14 cellular contexts compared by ENCODE assay signal in genomic region chr3:14418670-14419250, GRCh38. TPM values are rescaled to one million over a fixed set of nuclear protein-coding genes. Genes with fewer than 3 reads are reported as not detected.
DNase-seq lines count a peak whose midpoint lies in the region; ATAC-seq, FAIRE-seq and TF ChIP-seq lines count a peak whose summit lies in the region.
"Had no signal": no experiment of that assay in that cellular context is flagged by ENCODE, and none has a peak within 500 bp of the region (broad histone marks: within the 10 kb centered on the region; RNA-seq: fewer than 3 reads in every experiment).

No MANE protein-coding gene starts in this region.

- H3K36me3 ChIP-seq in GM23338 (ENCODE audit: insufficient read depth) (peaks cover 15% of the 10 kb centered on the region; the same call in 1 of the 2 replicates), pancreas (no peaks in the 10 kb centered on the region)
- peaks cover 10% of the 10 kb centered on the region for H3K36me3 ChIP-seq in effector memory CD4-positive, alpha-beta T cell (ENCODE audit: control insufficient read depth, insufficient read depth, low read length)

- TF ChIP-seq POLR2A in GM12891 (IDR thresholded peaks at IDR 0.05; ENCODE audit: low read depth, low read length) = no peak

- H3F3A ChIP-seq in GM23338 (replicated peaks; ENCODE audit: low read depth) = no peaks in the 10 kb centered on the region; the same call in 1 of the 2 replicates

- H3K27me3 ChIP-seq in GM23338 (ENCODE audit: insufficient read depth) (no peaks in the 10 kb centered on the region), pancreas (peaks cover 0 to 7% (median 0%) of the 10 kb centered on the region in 4 donors)
- H3K27me3 ChIP-seq in effector memory CD4-positive, alpha-beta T cell (replicated peaks; ENCODE audit: control insufficient read depth, insufficient read depth, low read length, poor library complexity, severe bottlenecking) = no peaks in the 10 kb centered on the region

- H3K36me3 Mint-ChIP-seq in GM23338 (ENCODE audit: low read depth) = peaks cover 40% of the 10 kb centered on the region

- H3K27ac ChIP-seq in GM23338 (ENCODE audit: low read depth) = peak overlapping the region; percentile 72
- peak overlapping the region in 2 of 4 donors; percentile 25 to 27 for H3K27ac ChIP-seq in pancreas
- H3K27ac ChIP-seq in effector memory CD4-positive, alpha-beta T cell (ENCODE audit: insufficient read depth, low read length, poor library complexity, severe bottlenecking) = no peak overlapping the region

- peak overlapping the region; percentile 92 for H3K27ac Mint-ChIP-seq in GM23338

- peak; percentile 71 for DNase-seq in GM23338 (ENCODE audit: low spot score)
- DNase-seq in NOMO-1 (lab: John Stamatoyannopoulos, UW; ENCODE audit: unreplicated experiment in 2 of 2) = peak; percentile 63 to 80
- peak; percentile 92 for DNase-seq in cardiac septum (ENCODE audit: low spot score)
- DNase-seq in pancreas = peak in 3 of 6 donors; percentile 43 to 59 (median 46)
- DNase-seq in effector memory CD4-positive, alpha-beta T cell = no peak
- no peak for DNase-seq in NCI-H524 treated with DMSO at 0.1 percent for 48 hours (lab: John Stamatoyannopoulos, UW)
- no peak for DNase-seq in GM12891 (ENCODE audit: insufficient read length, low spot score)
- DNase-seq: CD8-positive, alpha-beta memory T cell; central memory CD4-positive, alpha-beta T cell; NCI-H1436 treated with DMSO at 0.1 percent for 48 hours; posterior cingulate gyrus had no signal

- H3K4me3 ChIP-seq in GM23338 (no peak overlapping the region), pancreas (no peak overlapping the region)
- H3K4me3 ChIP-seq in effector memory CD4-positive, alpha-beta T cell (ENCODE audit: insufficient read depth, low read depth, low read length, poor library complexity, severe bottlenecking) = no peak overlapping the region

- H2AFZ ChIP-seq in GM23338 = no peak overlapping the region

- no peak for TF ChIP-seq CTCF in GM23338 (conservative IDR thresholded peaks at IDR 0.05; ENCODE audit: low read depth in 2 of 2)
- no peak for TF ChIP-seq CTCF in pancreas (IDR thresholded peaks at IDR 0.05)

- H3K9me2 ChIP-seq in GM23338 (ENCODE audit: insufficient read depth) = no peaks in the 10 kb centered on the region

- H3K4me1 Mint-ChIP-seq in GM23338 = peaks cover 71% of the 10 kb centered on the region

- peaks cover 71% of the 10 kb centered on the region for H3K79me2 ChIP-seq in GM23338 (replicated peaks; ENCODE audit: insufficient read depth)

- 40 to 41% methylated on average over 8 of the region's 8 CpGs for WGBS in pancreas, 2 donors

- no peak for FAIRE-seq in pancreas (lab: Jason Lieb, UNC)
- FAIRE-seq in GM12891 (lab: Jason Lieb, UNC) = no peak
- FAIRE-seq: keratinocyte had no signal

- H4K20me1 ChIP-seq in GM23338 (replicated peaks; ENCODE audit: insufficient read depth) = peaks cover 55% of the 10 kb centered on the region

- ATAC-seq in GM23338 (peak; percentile 13), pancreas (peak; percentile 48 to 74 (median 67)), HG03460 (IDR thresholded peaks at IDR 0.05; ENCODE audit: unreplicated experiment) (no peak)
- ATAC-seq: Panc1 had no signal

- H3K9me3 Mint-ChIP-seq in GM23338 = no peaks in the 10 kb centered on the region; the same call in 2 of the 3 replicates
- H3K9me3 Mint-ChIP-seq: CD8-positive, alpha-beta memory T cell had no signal

- intact Hi-C loops in cardiac septum (cut with DNase I) = no loop called here
- intact Hi-C loops in pancreas (cut with DNase I) = no loop called here

- H3K4me3 Mint-ChIP-seq in GM23338 = no peak overlapping the region
- H3K4me3 Mint-ChIP-seq: CD8-positive, alpha-beta memory T cell had no signal

- H3K4me1 ChIP-seq in GM23338 (ENCODE audit: insufficient read depth) (peaks cover 48% of the 10 kb centered on the region), pancreas (peaks cover 4 to 25% (median 12%) of the 10 kb centered on the region in 3 donors)
- peaks cover 7% of the 10 kb centered on the region for H3K4me1 ChIP-seq in effector memory CD4-positive, alpha-beta T cell (ENCODE audit: control insufficient read depth, insufficient read depth, low read length, poor library complexity, severe bottlenecking)

- no peaks in the 10 kb centered on the region for H3K9me3 ChIP-seq in pancreas
- H3K9me3 ChIP-seq in effector memory CD4-positive, alpha-beta T cell (ENCODE audit: control insufficient read depth, low read length) = no peaks in the 10 kb centered on the region

- H3K4me2 ChIP-seq in GM23338 = no peak overlapping the region

- H3K27me3 Mint-ChIP-seq in GM23338 (ENCODE audit: insufficient read depth, low read depth, poor library complexity) = peaks cover 20% of the 10 kb centered on the region
- H3K27me3 Mint-ChIP-seq: CD8-positive, alpha-beta memory T cell had no signal

TF ChIP-seq in GM23338, 12 proteins besides CTCF, POLR2A, EP300 and RAD21 (continues in another document):
- TF ChIP-seq EZH2 (IDR thresholded peaks at IDR 0.05; ENCODE audit: low read depth, unreplicated experiment) = no peak
- TF ChIP-seq, protein P1, sequence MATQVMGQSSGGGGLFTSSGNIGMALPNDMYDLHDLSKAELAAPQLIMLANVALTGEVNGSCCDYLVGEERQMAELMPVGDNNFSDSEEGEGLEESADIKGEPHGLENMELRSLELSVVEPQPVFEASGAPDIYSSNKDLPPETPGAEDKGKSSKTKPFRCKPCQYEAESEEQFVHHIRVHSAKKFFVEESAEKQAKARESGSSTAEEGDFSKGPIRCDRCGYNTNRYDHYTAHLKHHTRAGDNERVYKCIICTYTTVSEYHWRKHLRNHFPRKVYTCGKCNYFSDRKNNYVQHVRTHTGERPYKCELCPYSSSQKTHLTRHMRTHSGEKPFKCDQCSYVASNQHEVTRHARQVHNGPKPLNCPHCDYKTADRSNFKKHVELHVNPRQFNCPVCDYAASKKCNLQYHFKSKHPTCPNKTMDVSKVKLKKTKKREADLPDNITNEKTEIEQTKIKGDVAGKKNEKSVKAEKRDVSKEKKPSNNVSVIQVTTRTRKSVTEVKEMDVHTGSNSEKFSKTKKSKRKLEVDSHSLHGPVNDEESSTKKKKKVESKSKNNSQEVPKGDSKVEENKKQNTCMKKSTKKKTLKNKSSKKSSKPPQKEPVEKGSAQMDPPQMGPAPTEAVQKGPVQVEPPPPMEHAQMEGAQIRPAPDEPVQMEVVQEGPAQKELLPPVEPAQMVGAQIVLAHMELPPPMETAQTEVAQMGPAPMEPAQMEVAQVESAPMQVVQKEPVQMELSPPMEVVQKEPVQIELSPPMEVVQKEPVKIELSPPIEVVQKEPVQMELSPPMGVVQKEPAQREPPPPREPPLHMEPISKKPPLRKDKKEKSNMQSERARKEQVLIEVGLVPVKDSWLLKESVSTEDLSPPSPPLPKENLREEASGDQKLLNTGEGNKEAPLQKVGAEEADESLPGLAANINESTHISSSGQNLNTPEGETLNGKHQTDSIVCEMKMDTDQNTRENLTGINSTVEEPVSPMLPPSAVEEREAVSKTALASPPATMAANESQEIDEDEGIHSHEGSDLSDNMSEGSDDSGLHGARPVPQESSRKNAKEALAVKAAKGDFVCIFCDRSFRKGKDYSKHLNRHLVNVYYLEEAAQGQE (IDR thresholded peaks at IDR 0.05; ENCODE audit: unreplicated experiment) = no peak

TF ChIP-seq in GM12891, 5 proteins besides CTCF, POLR2A, EP300 and RAD21:
- TF ChIP-seq POLR2AphosphoS5 (IDR thresholded peaks at IDR 0.05; ENCODE audit: low read depth, low read length) = no peak
- TF ChIP-seq PAX5 (IDR thresholded peaks at IDR 0.05; ENCODE audit: insufficient read depth, low read length, severe bottlenecking) = no peak
- no peak for TF ChIP-seq POU2F2 (IDR thresholded peaks at IDR 0.05; ENCODE audit: low read depth, low read length)
- no peak for TF ChIP-seq SPI1 (IDR thresholded peaks at IDR 0.05; ENCODE audit: low read depth, low read length)
- TF ChIP-seq TAF1 (IDR thresholded peaks at IDR 0.05; ENCODE audit: low read depth, low read length) = no peak
TF ChIP-seq in GM12891: peak in this region for 0.

RNA-seq across cellular contexts. Expression of gene SLC6A6, which starts 16.4 kb away (rescaled TPM):
- total RNA-seq in GM23338 (2014; rRNA removed; shearing (Covaris generic)) = 142 and 150 TPM in 2 replicates
- polyA plus RNA-seq in GM23338 (2016; fragmentation: Nextera tagmentation; extraction: Ambion mirVana) = 27.5 and 31.6 TPM in 2 replicates
- 129 TPM for total RNA-seq in cardiac septum
- 10 to 100 TPM in 2 of 6 donors, 1 to 10 TPM in 4; 2.1 to 11.6 (median 3.4) TPM for total RNA-seq in pancreas
- polyA plus RNA-seq in pancreas = 1 to 10 TPM; 2.4 to 6.1 TPM
- 10.0 TPM for polyA plus RNA-seq in GM12891 (2012; ENCODE audit: low read depth, missing spikeins)

Comparison
In these comparisons a context has a peak if more than half of its experiments do, and no peak if none do; other contexts are left out.
1. DNase-seq: peak in GM23338 (single experiment), NOMO-1 (2 of 2) and cardiac septum (single experiment); none in effector memory CD4-positive, alpha-beta T cell (0 of 3), NCI-H524 treated with DMSO at 0.1 percent for 48 hours (single experiment) and GM12891 (single experiment).
2. RNA of gene SLC6A6, which starts 16.4 kb away (total RNA-seq): 142 to 150 TPM in GM23338 and 129 TPM in cardiac septum (single experiment); 2.1 to 11.6 TPM in pancreas; every median in the first group is over 10 times any median in the second.